Comparison of ENCODE assay signal across 7 cellular contexts in the genomic region with DNA sequence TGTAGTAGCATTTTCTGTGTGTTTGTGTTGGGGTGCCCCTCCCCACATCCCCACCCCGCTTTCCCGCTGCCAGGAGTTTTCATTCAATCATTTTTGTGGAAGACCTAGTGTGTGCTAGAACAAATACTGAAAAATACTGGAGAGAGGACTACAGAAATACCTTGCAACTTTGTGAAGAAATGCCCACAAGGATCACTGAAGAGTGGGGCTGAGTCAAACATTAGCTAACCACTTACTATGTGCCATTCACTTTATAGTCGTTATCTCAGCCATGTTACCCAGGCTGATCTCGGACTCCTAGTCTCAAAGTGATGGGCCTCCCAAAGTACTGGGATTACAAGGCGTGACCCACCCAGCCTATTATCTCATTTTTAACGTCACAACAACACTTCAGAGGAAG. TPM values are rescaled to one million over a fixed set of nuclear protein-coding genes. Genes with fewer than 3 reads are reported as not detected.
DNase-seq lines count a peak whose midpoint lies in the region; ATAC-seq and TF ChIP-seq lines count a peak whose summit lies in the region.

No MANE protein-coding gene starts in this region.

- peak; percentile 56 for DNase-seq in GM23248
- no peak for DNase-seq in SJSA1 (ENCODE audit: low read depth in 1 of 2, low spot score in 2 of 2)
- no peak for DNase-seq in fibroblast of villous mesenchyme (ENCODE audit: low read depth)
- no peak for DNase-seq in smooth muscle cell (lab: John Stamatoyannopoulos, UW; ENCODE audit: unreplicated experiment)
- DNase-seq in superior temporal gyrus (ENCODE audit: extremely low spot score) = no peak
- DNase-seq in aorta = no peak
- no peak for DNase-seq in 8988T

- in situ Hi-C loops in GM23248 (cut with MboI) = no loop called here

- TF ChIP-seq CTCF in fibroblast of villous mesenchyme (IDR thresholded peaks at IDR 0.05; ENCODE audit: insufficient read depth, low read depth, low read length) (no peak), smooth muscle cell (IDR thresholded peaks at IDR 0.05; ENCODE audit: borderline replicate concordance, insufficient read depth, poor library complexity, severe bottlenecking) (no peak)

- H3K4me3 ChIP-seq in GM23248 (peak overlapping the region; percentile 85), SJSA1 (peak overlapping the region; percentile 59), fibroblast of villous mesenchyme (ENCODE audit: low read depth, low read length) (peak overlapping the region; percentile 95), smooth muscle cell (peak overlapping the region; percentile 96), aorta (ENCODE audit: low read length in 2 of 2) (no peak overlapping the region)

- H3K9ac ChIP-seq in GM23248 (peak overlapping the region; percentile 89), smooth muscle cell (ENCODE audit: low read depth) (peak overlapping the region; percentile 25)

- 60 to 71% methylated on average over 6 of the region's 6 CpGs for WGBS in GM23248 (ENCODE audit: low coverage in 1 of 2, low lambda C conversion rate in 2 of 2, missing lambda C conversion rate in 2 of 2), 2 experiments
- WGBS in smooth muscle cell (ENCODE audit: low lambda C conversion rate) = 50% methylated on average over 6 of the region's 6 CpGs
- 41 to 51% methylated on average over 6 of the region's 6 CpGs for WGBS in aorta, 2 donors

- no peaks in the 10 kb centered on the region for H3K9me2 ChIP-seq in GM23248 (ENCODE audit: insufficient read depth)

- H3K27ac ChIP-seq in GM23248 = peak overlapping the region; percentile 69
- H3K27ac ChIP-seq in SJSA1 = peak overlapping the region; percentile 23; the same call in 1 of the 2 replicates
- peak overlapping the region; percentile 93 for H3K27ac ChIP-seq in smooth muscle cell (ENCODE audit: low read depth)
- peak overlapping the region in 1 of 2 donors; percentile 31 for H3K27ac ChIP-seq in aorta (ENCODE audit: low read depth in 1 of 2, low read length in 2 of 2)

- peaks cover 40% of the 10 kb centered on the region for H3K79me2 ChIP-seq in GM23248 (ENCODE audit: insufficient read depth)
- H3K79me2 ChIP-seq in smooth muscle cell (ENCODE audit: low read depth) = peaks cover 42% of the 10 kb centered on the region

- H4K20me1 ChIP-seq in GM23248 (ENCODE audit: insufficient read depth) = no peaks in the 10 kb centered on the region
- H4K20me1 ChIP-seq in smooth muscle cell (ENCODE audit: low read depth) = peaks cover 36% of the 10 kb centered on the region

- peaks cover 22% of the 10 kb centered on the region for H3K4me1 ChIP-seq in GM23248 (ENCODE audit: insufficient read depth)
- H3K4me1 ChIP-seq in SJSA1 (replicated peaks) = peaks cover 14% of the 10 kb centered on the region
- H3K4me1 ChIP-seq in smooth muscle cell (ENCODE audit: low read depth) = peaks cover 14% of the 10 kb centered on the region
- peaks cover 0 to 3% of the 10 kb centered on the region in 2 donors for H3K4me1 ChIP-seq in aorta (ENCODE audit: control insufficient read depth in 1 of 2, insufficient read depth in 2 of 2, low read length in 2 of 2)

- ATAC-seq in aorta (ENCODE audit: low FRiP score) = no peak

- H3F3A ChIP-seq in GM23248 (ENCODE audit: insufficient read depth) = peaks cover 19% of the 10 kb centered on the region
- peaks cover 21% of the 10 kb centered on the region for H3F3A ChIP-seq in smooth muscle cell (ENCODE audit: low read depth)

- no peaks in the 10 kb centered on the region for H3K9me3 ChIP-seq in GM23248 (ENCODE audit: low read depth)
- H3K9me3 ChIP-seq in SJSA1 (replicated peaks) = no peaks in the 10 kb centered on the region
- H3K9me3 ChIP-seq in smooth muscle cell (replicated peaks; ENCODE audit: low read depth) = no peaks in the 10 kb centered on the region
- H3K9me3 ChIP-seq in aorta (ENCODE audit: control insufficient read depth, low read length) = no peaks in the 10 kb centered on the region

- H3K27me3 ChIP-seq in GM23248 (replicated peaks; ENCODE audit: insufficient read depth) = no peaks in the 10 kb centered on the region
- no peaks in the 10 kb centered on the region for H3K27me3 ChIP-seq in SJSA1 (replicated peaks)
- no peaks in the 10 kb centered on the region for H3K27me3 ChIP-seq in smooth muscle cell (ENCODE audit: low read depth)
- H3K27me3 ChIP-seq in aorta (ENCODE audit: control insufficient read depth in 1 of 2, insufficient read depth in 2 of 2, low read length in 1 of 2) = no peaks in the 10 kb centered on the region

- H2AFZ ChIP-seq in GM23248 = peak overlapping the region; percentile 96
- peak overlapping the region; percentile 84 for H2AFZ ChIP-seq in smooth muscle cell (ENCODE audit: low read depth)

- H3K36me3 ChIP-seq in GM23248 (ENCODE audit: low read depth) (no peaks in the 10 kb centered on the region), SJSA1 (no peaks in the 10 kb centered on the region; the same call in 1 of the 2 replicates), smooth muscle cell (ENCODE audit: low read depth) (no peaks in the 10 kb centered on the region), aorta (ENCODE audit: control insufficient read depth in 1 of 2, insufficient read depth in 2 of 2, low read length in 1 of 2) (no peaks in the 10 kb centered on the region)

- H3K4me2 ChIP-seq in GM23248 (ENCODE audit: unreplicated experiment) (peak overlapping the region; percentile 79), smooth muscle cell (peak overlapping the region; percentile 85)

- intact Hi-C loops in aorta (cut with DNase I) = loop anchor here in 1 of 2 donors (2.0 kb wide), 1 partner anchor 20 kb away; the partner anchor contains the start of gene TUBA1B

RNA-seq across cellular contexts. Expression of gene LMBR1L, which starts 0.6 kb away (rescaled TPM):
- total RNA-seq in GM23248 (2014; rRNA removed; shearing (Covaris generic)) = 22.0 and 62.9 TPM in 2 replicates
- polyA plus RNA-seq in GM23248 (2016; fragmentation: Nextera tagmentation; extraction: Ambion mirVana) (28.2 and 31.6 TPM in 2 replicates), smooth muscle cell (49.5 and 61.8 TPM in 2 replicates), aorta (100 to 1,000 TPM in 1 of 2 donors, 1 to 10 TPM in 1; 5.6 to 160 TPM)
- 9.0 and 16.0 TPM in 2 replicates for total RNA-seq in SJSA1 (2014; rRNA removed; shearing (Covaris generic))
- total RNA-seq in fibroblast of villous mesenchyme (47.9 and 71.2 TPM in 2 replicates), smooth muscle cell (32.4 and 57.3 TPM in 2 replicates), aorta (100 to 1,000 TPM in 1 of 2 donors, 10 to 100 TPM in 1; 69.2 to 104 TPM)

RNA-seq across cellular contexts. Expression of gene DHH, which starts 16.6 kb away (rescaled TPM):
- not detected in 2 replicates for total RNA-seq in GM23248 (2014; rRNA removed; shearing (Covaris generic))
- polyA plus RNA-seq in GM23248 (2016; fragmentation: Nextera tagmentation; extraction: Ambion mirVana) (not detected in 2 replicates), smooth muscle cell (not detected in 2 replicates), aorta (under 1 TPM in 1 of 2 donors, not detected in 1; 0.33 TPM)
- not detected in 2 replicates for total RNA-seq in SJSA1 (2014; rRNA removed; shearing (Covaris generic))
- total RNA-seq in fibroblast of villous mesenchyme (not detected in 2 replicates), smooth muscle cell (0.04 TPM in 1 of 2 replicates, not detected in the other), aorta (1 to 10 TPM; 1.3 to 3.6 TPM)

RNA-seq across cellular contexts. Expression of gene TUBA1B, which starts 20.0 kb away (rescaled TPM):
- 1,598 and 1,776 TPM in 2 replicates for total RNA-seq in GM23248 (2014; rRNA removed; shearing (Covaris generic))
- polyA plus RNA-seq in GM23248 (2016; fragmentation: Nextera tagmentation; extraction: Ambion mirVana) (1,195 and 1,237 TPM in 2 replicates), smooth muscle cell (1,057 and 1,405 TPM in 2 replicates), aorta (100 to 1,000 TPM; 619 to 672 TPM)
- total RNA-seq in SJSA1 (2014; rRNA removed; shearing (Covaris generic)) = 4,389 and 5,186 TPM in 2 replicates
- total RNA-seq in fibroblast of villous mesenchyme (1,457 and 1,471 TPM in 2 replicates), smooth muscle cell (1,427 and 1,487 TPM in 2 replicates), aorta (100 to 1,000 TPM; 403 to 813 TPM)

RNA-seq across cellular contexts. Expression of gene RHEBL1, which starts 41.4 kb away (rescaled TPM):
- total RNA-seq in GM23248 (2014; rRNA removed; shearing (Covaris generic)) = 0.86 and 1.1 TPM in 2 replicates
- polyA plus RNA-seq in GM23248 (2016; fragmentation: Nextera tagmentation; extraction: Ambion mirVana) (0.63 and 0.65 TPM in 2 replicates), smooth muscle cell (2.1 TPM in 2 replicates), aorta (1 to 10 TPM; 1.3 to 2.4 TPM)
- 0.34 and 2.5 TPM in 2 replicates for total RNA-seq in SJSA1 (2014; rRNA removed; shearing (Covaris generic))
- total RNA-seq in fibroblast of villous mesenchyme (0.64 and 0.86 TPM in 2 replicates), smooth muscle cell (0.76 and 1.3 TPM in 2 replicates), aorta (1 to 10 TPM in 1 of 2 donors, under 1 TPM in 1; 0.55 to 1.1 TPM)

RNA-seq across cellular contexts. Expression of gene KMT2D, which starts 50.6 kb away (rescaled TPM):
- 8.2 and 12.8 TPM in 2 replicates for total RNA-seq in GM23248 (2014; rRNA removed; shearing (Covaris generic))
- polyA plus RNA-seq in GM23248 (2016; fragmentation: Nextera tagmentation; extraction: Ambion mirVana) (8.6 and 10.3 TPM in 2 replicates), smooth muscle cell (24.6 and 37.2 TPM in 2 replicates), aorta (10 to 100 TPM; 11.5 to 14.4 TPM)
- total RNA-seq in SJSA1 (2014; rRNA removed; shearing (Covaris generic)) = 19.9 and 22.6 TPM in 2 replicates
- total RNA-seq in fibroblast of villous mesenchyme (32.2 and 37.1 TPM in 2 replicates), smooth muscle cell (22.8 and 25.9 TPM in 2 replicates), aorta (10 to 100 TPM; 88.6 to 97.4 TPM)

Comparison
In these comparisons a context has a peak if more than half of its experiments do, and no peak if none do; other contexts are left out.
1. H3K4me3 ChIP-seq: peak in GM23248 (single experiment), SJSA1 (single experiment), fibroblast of villous mesenchyme (single experiment) and smooth muscle cell (single experiment); none in aorta (0 of 2).